1 cellular context compared by ENCODE assay signal in genomic region chr1:89605692-89606091, GRCh38.
TF ChIP-seq lines count a peak whose summit lies in the region.

No MANE protein-coding gene starts in this region.

TF ChIP-seq in HCT116, 20 proteins besides CTCF, POLR2A, EP300 and RAD21 (continued from another document):
- TF ChIP-seq FOSL1 (IDR thresholded peaks at IDR 0.05; ENCODE audit: low read depth) = 0 out of 2 replicates have a peak, but pooled peaks have one; percentile 13
- no peak for TF ChIP-seq EZH2phosphoT487 (IDR thresholded peaks at IDR 0.05; ENCODE audit: borderline replicate concordance)
- no peak for TF ChIP-seq SRF (IDR thresholded peaks at IDR 0.05; ENCODE audit: low read depth)
- TF ChIP-seq, protein P1, sequence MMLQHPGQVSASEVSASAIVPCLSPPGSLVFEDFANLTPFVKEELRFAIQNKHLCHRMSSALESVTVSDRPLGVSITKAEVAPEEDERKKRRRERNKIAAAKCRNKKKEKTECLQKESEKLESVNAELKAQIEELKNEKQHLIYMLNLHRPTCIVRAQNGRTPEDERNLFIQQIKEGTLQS (IDR thresholded peaks at IDR 0.05) = no peak
- no peak for TF ChIP-seq EGR1 (IDR thresholded peaks at IDR 0.05; ENCODE audit: low read depth)
- TF ChIP-seq ZNF274 (IDR thresholded peaks at IDR 0.05; ENCODE audit: low read depth, low read length) = no peak
- TF ChIP-seq ZFX (IDR thresholded peaks at IDR 0.05) = no peak
